In the genomic region with DNA sequence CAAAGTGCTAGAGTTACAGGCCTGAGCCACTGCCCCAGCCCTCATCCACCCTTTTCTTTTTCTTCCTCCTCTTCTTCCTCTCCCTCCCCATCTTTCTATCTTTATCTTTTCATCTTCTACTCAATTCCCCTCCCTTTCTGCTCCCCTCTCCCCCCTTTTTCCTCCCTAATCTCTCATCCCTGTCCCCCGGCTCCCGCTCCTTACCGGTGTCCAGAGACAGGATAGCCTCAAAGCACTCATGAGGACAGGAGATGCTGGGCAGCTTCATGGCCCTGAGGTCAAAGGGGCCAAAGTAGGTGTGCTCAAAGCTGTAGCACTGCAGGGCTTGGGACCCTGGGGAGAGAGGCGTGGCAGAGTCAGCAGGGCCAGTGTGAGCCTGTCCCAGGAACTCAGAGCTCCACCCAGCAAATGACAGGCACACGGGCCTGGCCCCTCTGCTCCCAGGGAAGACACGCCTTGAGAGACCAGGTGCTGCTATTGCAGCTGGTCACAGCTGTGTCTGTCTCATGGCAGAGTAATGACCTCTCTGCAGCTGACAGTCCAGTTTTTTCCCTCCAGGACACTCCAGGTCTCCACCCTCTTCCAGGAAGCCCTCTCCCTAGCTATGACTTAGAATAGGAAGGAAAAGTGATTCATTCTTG, we compare ENCODE assay signal across 10 cellular contexts. TPM values are rescaled to one million over a fixed set of nuclear protein-coding genes. Genes with fewer than 3 reads are reported as not detected.
A peak's percentile ranks its signal among the peaks of the same experiment; 100 is the strongest.
DNase-seq lines count a peak whose midpoint lies in the region; ATAC-seq and TF ChIP-seq lines count a peak whose summit lies in the region.
"Had no signal": no experiment of that assay in that cellular context is flagged by ENCODE, and none has a peak within 500 bp of the region (broad histone marks: within the 10 kb centered on the region; RNA-seq: fewer than 3 reads in every experiment).

No MANE protein-coding gene starts in this region.

- H3K4me1 ChIP-seq in right cardiac atrium (ENCODE audit: control insufficient read depth, insufficient read depth, low read length), result peaks cover 2% of the 10 kb centered on the region

- H3K9me3 Mint-ChIP-seq in activated CD8-positive, alpha-beta memory T cell treated with anti-CD3 and anti-CD28 coated beads, Interleukin-2, amount 10 ng/mL, durations not matched to agents 7 days and 5 days (ENCODE audit: low read depth), result no peaks in the 10 kb centered on the region
- peaks cover 4% of the 10 kb centered on the region; the same call in 1 of the 2 replicates for H3K9me3 Mint-ChIP-seq in WTC11
- H3K9me3 Mint-ChIP-seq in stimulated activated memory B cell treated with anti-CD40 and anti-IgM and Interleukin-4, amounts not matched to agents 10 μg/mL and 1 μg/mL and 100 μg/mL, for 72 hours, result peaks cover 4% of the 10 kb centered on the region

- no peak for TF ChIP-seq CTCF in WTC11 (IDR thresholded peaks at IDR 0.05)

- H3K9me3 ChIP-seq in right cardiac atrium (ENCODE audit: control insufficient read depth, low read length), result no peaks in the 10 kb centered on the region
- H3K9me3 ChIP-seq: left lung had no signal

- ATAC-seq in activated CD8-positive, alpha-beta memory T cell treated with anti-CD3 and anti-CD28 coated beads, Interleukin-2, amount 10 ng/mL, durations not matched to agents 7 days and 5 days, result no peak
- ATAC-seq in WTC11 (peak; percentile 13; the same call in 1 of the 2 replicates), right cardiac atrium (peak; percentile 15 to 79), GM21390 (IDR thresholded peaks at IDR 0.05; ENCODE audit: unreplicated experiment) (no peak)
- ATAC-seq in stimulated activated memory B cell treated with anti-CD40 and anti-IgM and Interleukin-4, amounts not matched to agents 10 μg/mL and 1 μg/mL and 100 μg/mL, for 72 hours, result no peak

- POLR2A ChIA-PET in WTC11 (lab: Charles Lee), result no interaction called here

- peaks cover 8% of the 10 kb centered on the region for H3K4me1 Mint-ChIP-seq in activated CD8-positive, alpha-beta memory T cell treated with anti-CD3 and anti-CD28 coated beads, Interleukin-2, amount 10 ng/mL, durations not matched to agents 7 days and 5 days
- peaks cover 9% of the 10 kb centered on the region for H3K4me1 Mint-ChIP-seq in WTC11
- peaks cover 18% of the 10 kb centered on the region for H3K4me1 Mint-ChIP-seq in stimulated activated memory B cell treated with anti-CD40 and anti-IgM and Interleukin-4, amounts not matched to agents 10 μg/mL and 1 μg/mL and 100 μg/mL, for 72 hours

- peaks cover 8% of the 10 kb centered on the region for H3K27me3 Mint-ChIP-seq in activated CD8-positive, alpha-beta memory T cell treated with anti-CD3 and anti-CD28 coated beads, Interleukin-2, amount 10 ng/mL, durations not matched to agents 7 days and 5 days
- peaks cover 79% of the 10 kb centered on the region for H3K27me3 Mint-ChIP-seq in WTC11 (ENCODE audit: low read depth)
- peaks cover 46% of the 10 kb centered on the region for H3K27me3 Mint-ChIP-seq in stimulated activated memory B cell treated with anti-CD40 and anti-IgM and Interleukin-4, amounts not matched to agents 10 μg/mL and 1 μg/mL and 100 μg/mL, for 72 hours

- DNase-seq in activated CD8-positive, alpha-beta memory T cell treated with anti-CD3 and anti-CD28 coated beads, Interleukin-2, amount 10 ng/mL, durations not matched to agents 7 days and 5 days, result no peak
- DNase-seq in activated CD8-positive, alpha-beta memory T cell treated with anti-CD3 and anti-CD28 coated beads, Interleukin-2, amount 50 U/mL, for 48 hours, result no peak
- no peak for DNase-seq in WTC11 (ENCODE audit: low spot score)
- DNase-seq in right cardiac atrium, result no peak
- DNase-seq in T1000 (lab: John Stamatoyannopoulos, UW), result no peak
- DNase-seq in NCI-H510A treated with DMSO at 0.1 percent for 48 hours (lab: John Stamatoyannopoulos, UW), result no peak

- intact Hi-C loops in right cardiac atrium (cut with DNase I), result no loop called here

- no peak overlapping the region for H3K4me3 ChIP-seq in right cardiac atrium (ENCODE audit: low read length)

- H3K27ac Mint-ChIP-seq in activated CD8-positive, alpha-beta memory T cell treated with anti-CD3 and anti-CD28 coated beads, Interleukin-2, amount 10 ng/mL, durations not matched to agents 7 days and 5 days, result no peak overlapping the region
- H3K27ac Mint-ChIP-seq in WTC11, result no peak overlapping the region; the same call in 1 of the 2 replicates
- peak overlapping the region; percentile 72 for H3K27ac Mint-ChIP-seq in stimulated activated memory B cell treated with anti-CD40 and anti-IgM and Interleukin-4, amounts not matched to agents 10 μg/mL and 1 μg/mL and 100 μg/mL, for 72 hours

- 59% methylated on average over 6 of the region's 6 CpGs for WGBS in right cardiac atrium

- no peaks in the 10 kb centered on the region for H3K36me3 Mint-ChIP-seq in activated CD8-positive, alpha-beta memory T cell treated with anti-CD3 and anti-CD28 coated beads, Interleukin-2, amount 10 ng/mL, durations not matched to agents 7 days and 5 days
- H3K36me3 Mint-ChIP-seq in WTC11, result no peaks in the 10 kb centered on the region
- peaks cover 6% of the 10 kb centered on the region for H3K36me3 Mint-ChIP-seq in stimulated activated memory B cell treated with anti-CD40 and anti-IgM and Interleukin-4, amounts not matched to agents 10 μg/mL and 1 μg/mL and 100 μg/mL, for 72 hours

- H3K27me3 ChIP-seq in right cardiac atrium (ENCODE audit: control insufficient read depth, insufficient read depth), result no peaks in the 10 kb centered on the region

- CTCF ChIA-PET in activated CD8-positive, alpha-beta memory T cell treated with anti-CD3 and anti-CD28 coated beads, Interleukin-2, amount 10 ng/mL, durations not matched to agents 7 days and 5 days (lab: Charles Lee), result interaction anchor here (1.3 kb wide), 1 partner anchor 54 kb away, joined by 3 read pairs; no protein-coding TSS in a partner anchor
- CTCF ChIA-PET in WTC11 (lab: Charles Lee), result interaction anchor here (0.5 to 1.7 kb wide), 8 partner anchors 10 to 131 kb away, joined by 3 to 6 read pairs (median 4); no protein-coding TSS in a partner anchor

- peak overlapping the region; percentile 70 for H3K4me3 Mint-ChIP-seq in activated CD8-positive, alpha-beta memory T cell treated with anti-CD3 and anti-CD28 coated beads, Interleukin-2, amount 10 ng/mL, durations not matched to agents 7 days and 5 days
- H3K4me3 Mint-ChIP-seq in WTC11, result peak overlapping the region; percentile 80
- H3K4me3 Mint-ChIP-seq in stimulated activated memory B cell treated with anti-CD40 and anti-IgM and Interleukin-4, amounts not matched to agents 10 μg/mL and 1 μg/mL and 100 μg/mL, for 72 hours, result peak overlapping the region; percentile 77

- no peak overlapping the region for H3K27ac ChIP-seq in right cardiac atrium (ENCODE audit: low read length)

TF ChIP-seq in WTC11, 78 proteins besides CTCF, POLR2A, EP300 and RAD21 (continues in another document):
- TF ChIP-seq, protein P1, sequence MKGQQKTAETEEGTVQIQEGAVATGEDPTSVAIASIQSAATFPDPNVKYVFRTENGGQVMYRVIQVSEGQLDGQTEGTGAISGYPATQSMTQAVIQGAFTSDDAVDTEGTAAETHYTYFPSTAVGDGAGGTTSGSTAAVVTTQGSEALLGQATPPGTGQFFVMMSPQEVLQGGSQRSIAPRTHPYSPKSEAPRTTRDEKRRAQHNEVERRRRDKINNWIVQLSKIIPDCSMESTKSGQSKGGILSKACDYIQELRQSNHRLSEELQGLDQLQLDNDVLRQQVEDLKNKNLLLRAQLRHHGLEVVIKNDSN (CRISPR knock-in tag; IDR thresholded peaks at IDR 0.05), result no peak
- TF ChIP-seq NR1H2 (CRISPR knock-in tag; IDR thresholded peaks at IDR 0.05) (no peak), RORB (CRISPR knock-in tag; IDR thresholded peaks at IDR 0.05) (no peak)
- TF ChIP-seq, protein P2, sequence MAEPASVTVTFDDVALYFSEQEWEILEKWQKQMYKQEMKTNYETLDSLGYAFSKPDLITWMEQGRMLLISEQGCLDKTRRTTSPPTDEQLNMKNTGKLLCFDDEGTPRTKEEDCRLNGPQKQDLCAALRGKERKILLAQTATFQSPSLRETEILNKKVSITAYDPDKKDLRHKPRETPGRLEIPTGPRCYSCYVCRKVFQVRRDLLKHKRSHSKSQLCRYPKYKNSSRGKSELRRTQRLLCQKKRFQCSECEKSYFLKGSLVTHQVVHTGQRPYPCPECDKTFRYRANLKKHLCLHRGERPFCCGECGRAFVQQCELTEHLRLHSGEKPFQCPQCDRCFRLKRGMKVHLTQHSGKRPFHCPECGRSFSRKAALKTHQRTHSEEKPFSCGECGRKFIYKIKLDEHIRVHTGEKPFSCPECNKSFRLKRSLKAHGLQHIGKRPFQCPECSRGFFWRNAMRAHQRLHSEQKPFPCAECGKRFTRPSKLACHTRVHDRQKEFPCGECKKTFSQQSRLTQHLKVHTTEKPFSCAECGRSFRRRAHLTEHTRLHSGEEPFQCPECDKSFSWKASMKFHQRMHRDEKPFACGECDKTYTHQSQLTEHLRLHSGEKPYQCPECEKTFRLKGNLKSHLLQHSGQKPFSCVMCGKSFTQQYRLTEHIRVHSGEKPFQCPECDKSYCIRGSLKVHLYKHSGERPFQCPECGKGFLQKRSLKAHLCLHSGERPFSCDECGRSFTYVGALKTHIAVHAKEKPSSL (CRISPR knock-in tag; conservative IDR thresholded peaks at IDR 0.05), result no peak

RNA-seq across cellular contexts. Expression of a gene that starts 2.6 kb away (rescaled TPM):
- under 1 TPM; 0.40 to 0.58 TPM for total RNA-seq in activated CD8-positive, alpha-beta memory T cell treated with anti-CD3 and anti-CD28 coated beads, Interleukin-2, amount 10 ng/mL, durations not matched to agents 7 days and 5 days
- 0.39 to 0.78 TPM (median 0.46 TPM) in 3 replicates for total RNA-seq in WTC11 (2021)
- 1 to 10 TPM in 2 of 4 donors, under 1 TPM in 2; 0.28 to 2.5 (median 0.90) TPM for total RNA-seq in right cardiac atrium
- 0.34 TPM for polyA plus RNA-seq in right cardiac atrium
- total RNA-seq: epithelial cell of proximal tubule had no signal

RNA-seq across cellular contexts. Expression of a gene that starts 18.8 kb away (rescaled TPM):
- total RNA-seq in activated CD8-positive, alpha-beta memory T cell treated with anti-CD3 and anti-CD28 coated beads, Interleukin-2, amount 10 ng/mL, durations not matched to agents 7 days and 5 days, result 10 to 100 TPM; 43.9 to 53.0 TPM
- total RNA-seq in WTC11 (2021) (0.76 to 1.1 TPM (median 0.98 TPM) in 3 replicates), right cardiac atrium (1 to 10 TPM in 1 of 4 donors, under 1 TPM in 2, not detected in 1; 0.26 to 1.4 (median 0.32) TPM)
- 0.34 TPM for polyA plus RNA-seq in right cardiac atrium

RNA-seq across cellular contexts. Expression of a gene that starts 27.5 kb away (rescaled TPM):
- total RNA-seq in activated CD8-positive, alpha-beta memory T cell treated with anti-CD3 and anti-CD28 coated beads, Interleukin-2, amount 10 ng/mL, durations not matched to agents 7 days and 5 days, result 1 to 10 TPM; 5.2 to 6.5 TPM
- total RNA-seq in WTC11 (2021), result 6.2 to 7.1 TPM (median 6.7 TPM) in 3 replicates
- 10 to 100 TPM; 10.7 to 13.8 (median 11.3) TPM for total RNA-seq in right cardiac atrium
- polyA plus RNA-seq in right cardiac atrium, result 4.7 TPM

RNA-seq across cellular contexts. Expression of a gene that starts 44.9 kb away (rescaled TPM):
- 10 to 100 TPM; 62.3 to 74.7 TPM for total RNA-seq in activated CD8-positive, alpha-beta memory T cell treated with anti-CD3 and anti-CD28 coated beads, Interleukin-2, amount 10 ng/mL, durations not matched to agents 7 days and 5 days
- total RNA-seq in WTC11 (2021) (25.7 to 39.6 TPM (median 34.3 TPM) in 3 replicates), right cardiac atrium (10 to 100 TPM; 14.8 to 21.0 (median 15.8) TPM)
- 11.7 TPM for polyA plus RNA-seq in right cardiac atrium

Comparison
In these comparisons a context has a peak if more than half of its experiments do, and no peak if none do; other contexts are left out.
1. ATAC-seq: peak in WTC11 (single experiment) and right cardiac atrium (2 of 2); none in activated CD8-positive, alpha-beta memory T cell treated with anti-CD3 and anti-CD28 coated beads, Interleukin-2, amount 10 ng/mL, durations not matched to agents 7 days and 5 days (single experiment), stimulated activated memory B cell treated with anti-CD40 and anti-IgM and Interleukin-4, amounts not matched to agents 10 μg/mL and 1 μg/mL and 100 μg/mL, for 72 hours (single experiment) and GM21390 (single experiment).
2. RNA of a gene that starts 18.8 kb away (total RNA-seq): 43.9 to 53.0 TPM in activated CD8-positive, alpha-beta memory T cell treated with anti-CD3 and anti-CD28 coated beads, Interleukin-2, amount 10 ng/mL, durations not matched to agents 7 days and 5 days; 0.76 to 1.1 TPM in WTC11 and 0.26 to 1.4 TPM in right cardiac atrium; every median in the first group is over 10 times any median in the second.
3. Peak in every context shown above with its lines, with median percentiles within 50 percentile points of each other: H3K4me3 Mint-ChIP-seq.